8 cellular contexts compared by ENCODE assay signal in genomic region chr2:198054299-198054698, GRCh38.
A peak's percentile ranks its signal among the peaks of the same experiment; 100 is the strongest.
DNase-seq lines count a peak whose midpoint lies in the region; ATAC-seq, FAIRE-seq and TF ChIP-seq lines count a peak whose summit lies in the region.

No MANE protein-coding gene starts in this region.

- no peak for FAIRE-seq in astrocyte (lab: Jason Lieb, UNC)

- H3K4me2 ChIP-seq in astrocyte (ENCODE audit: low read length): no peak overlapping the region

- H3K4me3 Mint-ChIP-seq in astrocyte (ENCODE audit: unreplicated experiment): no peak overlapping the region
- no peak overlapping the region for H3K4me3 Mint-ChIP-seq in stimulated activated effector memory CD8-positive, alpha-beta T cell treated with anti-CD3 and anti-CD28 coated beads, Interleukin-12 subunit alpha, Interleukin-12 subunit beta, amount 100 ng/mL, for 72 hours

- H3K79me2 ChIP-seq in astrocyte (ENCODE audit: insufficient read depth, low read length): no peaks in the 10 kb centered on the region

- intact Hi-C loops in Panc1 (cut with micrococcal nuclease; ENCODE audit: unreplicated experiment): loop anchor here (5.0 kb wide), 1 partner anchor 252 kb away; the partner anchor contains the start of gene PLCL1

- H3K4me1 Mint-ChIP-seq in astrocyte (ENCODE audit: low read depth, unreplicated experiment): no peaks in the 10 kb centered on the region
- no peaks in the 10 kb centered on the region for H3K4me1 Mint-ChIP-seq in stimulated activated effector memory CD8-positive, alpha-beta T cell treated with anti-CD3 and anti-CD28 coated beads, Interleukin-12 subunit alpha, Interleukin-12 subunit beta, amount 100 ng/mL, for 72 hours

- H3K27me3 ChIP-seq in H7 (ENCODE audit: control insufficient read depth, insufficient read depth, low read length): no peaks in the 10 kb centered on the region
- H3K27me3 ChIP-seq in Panc1 (ENCODE audit: control insufficient read depth, insufficient read depth, low read length): no peaks in the 10 kb centered on the region; the same call in 1 of the 2 replicates
- H3K27me3 ChIP-seq in astrocyte (ENCODE audit: insufficient read depth, low read length): no peaks in the 10 kb centered on the region

- CTCF ChIA-PET in Panc1 (lab: Charles Lee): no interaction called here

- H3K27me3 Mint-ChIP-seq in astrocyte (ENCODE audit: low read depth, unreplicated experiment): peaks cover 8% of the 10 kb centered on the region

- DNase-seq in H7: peak; percentile 31
- DNase-seq in Panc1 (ENCODE audit: low read depth, low spot score): no peak
- DNase-seq in astrocyte (ENCODE audit: low read depth): peak; percentile 8
- DNase-seq in left kidney (ENCODE audit: low read depth, low spot score): peak; percentile 25
- no peak for DNase-seq in stimulated activated effector memory CD8-positive, alpha-beta T cell treated with anti-CD3 and anti-CD28 coated beads, Interleukin-12 subunit alpha, Interleukin-12 subunit beta, amount 100 ng/mL, for 72 hours (ENCODE audit: low spot score in 2 of 2)
- no peak for DNase-seq in NCI-H2227 (lab: John Stamatoyannopoulos, UW; ENCODE audit: unreplicated experiment)
- DNase-seq in GF-D8 (lab: John Stamatoyannopoulos, UW): no peak

- POLR2A ChIA-PET in Panc1 (lab: Charles Lee): no interaction called here

- peak; percentile 67 for TF ChIP-seq CTCF in GM12872 (IDR thresholded peaks at IDR 0.05; ENCODE audit: insufficient read depth, low read depth, low read length)
- peak; percentile 53 for TF ChIP-seq CTCF in Panc1 (IDR thresholded peaks at IDR 0.05)
- TF ChIP-seq CTCF in astrocyte (IDR thresholded peaks at IDR 0.05; ENCODE audit: insufficient read depth, low read depth, low read length): peak; percentile 36

- no peaks in the 10 kb centered on the region for H3K4me1 ChIP-seq in Panc1 (ENCODE audit: control insufficient read depth, insufficient read depth, low read length)
- no peaks in the 10 kb centered on the region for H3K4me1 ChIP-seq in astrocyte (ENCODE audit: insufficient read depth, low read length)

- no peaks in the 10 kb centered on the region for H3K9me3 Mint-ChIP-seq in astrocyte (ENCODE audit: unreplicated experiment)
- H3K9me3 Mint-ChIP-seq in stimulated activated effector memory CD8-positive, alpha-beta T cell treated with anti-CD3 and anti-CD28 coated beads, Interleukin-12 subunit alpha, Interleukin-12 subunit beta, amount 100 ng/mL, for 72 hours: no peaks in the 10 kb centered on the region

- H3K27ac ChIP-seq in Panc1 (ENCODE audit: low read length) (no peak overlapping the region), astrocyte (ENCODE audit: low read depth, low read length) (no peak overlapping the region)

- H3K27ac Mint-ChIP-seq in astrocyte (ENCODE audit: unreplicated experiment): no peak overlapping the region
- no peak overlapping the region for H3K27ac Mint-ChIP-seq in stimulated activated effector memory CD8-positive, alpha-beta T cell treated with anti-CD3 and anti-CD28 coated beads, Interleukin-12 subunit alpha, Interleukin-12 subunit beta, amount 100 ng/mL, for 72 hours

- no peaks in the 10 kb centered on the region for H4K20me1 ChIP-seq in astrocyte (ENCODE audit: insufficient read depth, low read length)

- H3K9me3 ChIP-seq in Panc1 (ENCODE audit: control insufficient read depth, insufficient read depth, low read depth, low read length): no peaks in the 10 kb centered on the region
- no peaks in the 10 kb centered on the region for H3K9me3 ChIP-seq in astrocyte (ENCODE audit: insufficient read depth, low read depth, low read length)

- no peak overlapping the region for H3K4me3 ChIP-seq in H7 (ENCODE audit: insufficient read depth, low read depth, low read length)
- no peak overlapping the region for H3K4me3 ChIP-seq in Panc1 (ENCODE audit: low read depth in 2 of 2, low read length in 2 of 2)
- H3K4me3 ChIP-seq in astrocyte (ENCODE audit: insufficient read depth, low read depth, low read length): no peak overlapping the region

- H3K36me3 ChIP-seq in H7 (replicated peaks; ENCODE audit: control insufficient read depth, insufficient read depth, low read length) (no peaks in the 10 kb centered on the region), Panc1 (ENCODE audit: control insufficient read depth, insufficient read depth, low read length) (no peaks in the 10 kb centered on the region), astrocyte (ENCODE audit: insufficient read depth, low read length) (no peaks in the 10 kb centered on the region)

- BruUV-seq in Panc1 (replicated peaks; lab: Mats Ljungman, UMichigan): no TSS peak

- H3K9ac ChIP-seq in astrocyte (ENCODE audit: low read length): no peak overlapping the region

- H3K36me3 Mint-ChIP-seq in astrocyte (ENCODE audit: low read depth, unreplicated experiment): no peaks in the 10 kb centered on the region
- H3K36me3 Mint-ChIP-seq in stimulated activated effector memory CD8-positive, alpha-beta T cell treated with anti-CD3 and anti-CD28 coated beads, Interleukin-12 subunit alpha, Interleukin-12 subunit beta, amount 100 ng/mL, for 72 hours: no peaks in the 10 kb centered on the region

- ATAC-seq in Panc1: no peak
- peak; percentile 86 for ATAC-seq in stimulated activated effector memory CD8-positive, alpha-beta T cell treated with anti-CD3 and anti-CD28 coated beads, Interleukin-12 subunit alpha, Interleukin-12 subunit beta, amount 100 ng/mL, for 72 hours

- no peak overlapping the region for H2AFZ ChIP-seq in astrocyte (ENCODE audit: low read depth, low read length)

- in situ Hi-C loops in Panc1 (cut with HindIII; ENCODE audit: low pct_unique_long_range_greater_than_20kb, low sequenced_read_pairs): no loop called here

Comparison
In these comparisons a context has a peak if more than half of its experiments do, and no peak if none do; other contexts are left out.
1. DNase-seq: peak in H7 (single experiment), astrocyte (single experiment) and left kidney (single experiment); none in Panc1 (single experiment), stimulated activated effector memory CD8-positive, alpha-beta T cell treated with anti-CD3 and anti-CD28 coated beads, Interleukin-12 subunit alpha, Interleukin-12 subunit beta, amount 100 ng/mL, for 72 hours (0 of 2), NCI-H2227 (single experiment) and GF-D8 (single experiment).
2. Peak in every context shown above with its lines, with median percentiles within 50 percentile points of each other: CTCF ChIP-seq.